9 cellular contexts compared by ENCODE assay signal in genomic region chr1:209601809-209602657, GRCh38. TPM values are rescaled to one million over a fixed set of nuclear protein-coding genes. Genes with fewer than 3 reads are reported as not detected.
DNase-seq lines count a peak whose midpoint lies in the region; ATAC-seq and TF ChIP-seq lines count a peak whose summit lies in the region.
"Had no signal": no experiment of that assay in that cellular context is flagged by ENCODE, and none has a peak within 500 bp of the region (broad histone marks: within the 10 kb centered on the region; RNA-seq: fewer than 3 reads in every experiment).

No MANE protein-coding gene starts in this region.

- H3K4me1 ChIP-seq in CD4-positive, alpha-beta memory T cell (ENCODE audit: insufficient read depth, low read length), result no peaks in the 10 kb centered on the region
- H3K4me1 ChIP-seq in esophagus muscularis mucosa, result no peaks in the 10 kb centered on the region

- no peaks in the 10 kb centered on the region for H3K27me3 ChIP-seq in CD4-positive, alpha-beta memory T cell (ENCODE audit: insufficient read depth, low read length)
- H3K27me3 ChIP-seq in esophagus muscularis mucosa, result no peaks in the 10 kb centered on the region

- ATAC-seq in GM19035 (IDR thresholded peaks at IDR 0.05; ENCODE audit: unreplicated experiment), result peak; percentile 59
- no peak for ATAC-seq in GM21367 (IDR thresholded peaks at IDR 0.05; ENCODE audit: unreplicated experiment)

- no peak overlapping the region for H3K4me3 ChIP-seq in CD4-positive, alpha-beta memory T cell (ENCODE audit: low read length in 2 of 2)
- H3K4me3 ChIP-seq in WI38 (ENCODE audit: low read depth, low read length) (no peak overlapping the region), esophagus muscularis mucosa (no peak overlapping the region)

- CTCF ChIA-PET in CD4-positive, alpha-beta memory T cell (lab: Charles Lee; ENCODE audit: partially characterized antibody), result interaction anchor here (0.6 to 2.8 kb wide), 10 partner anchors 8 to 221 kb away, joined by 3 to 30 read pairs (median 3); no protein-coding TSS in a partner anchor

- POLR2A ChIA-PET in CD4-positive, alpha-beta memory T cell (lab: Charles Lee; ENCODE audit: partially characterized antibody), result interaction anchor here (1.0 kb wide), 1 partner anchor 168 kb away, joined by 3 read pairs; no protein-coding TSS in a partner anchor

- DNase-seq in CD4-positive, alpha-beta memory T cell, result peak in 4 of 5 donors; percentile 18 to 35 (median 30)
- peak; percentile 56 for DNase-seq in MV-4-11 (lab: John Stamatoyannopoulos, UW)
- no peak for DNase-seq in esophagus muscularis mucosa (ENCODE audit: extremely low spot score)
- no peak for DNase-seq in NCI-H146 treated with DMSO at 0.1 percent for 48 hours (lab: John Stamatoyannopoulos, UW; ENCODE audit: unreplicated experiment)

- TF ChIP-seq EP300 in esophagus muscularis mucosa (IDR thresholded peaks at IDR 0.05), result no peak

- H3K27ac ChIP-seq in CD4-positive, alpha-beta memory T cell (ENCODE audit: low read depth, low read length), result no peak overlapping the region
- H3K27ac ChIP-seq in esophagus muscularis mucosa (replicated peaks in 1 of 4), result no peak overlapping the region

- H3K9me3 ChIP-seq in CD4-positive, alpha-beta memory T cell (ENCODE audit: control insufficient read depth in 1 of 2, low read length in 2 of 2), result no peaks in the 10 kb centered on the region
- no peaks in the 10 kb centered on the region for H3K9me3 ChIP-seq in esophagus muscularis mucosa

- H3K36me3 ChIP-seq in CD4-positive, alpha-beta memory T cell (ENCODE audit: insufficient read depth, low read length), result no peaks in the 10 kb centered on the region
- no peaks in the 10 kb centered on the region for H3K36me3 ChIP-seq in esophagus muscularis mucosa

- TF ChIP-seq CTCF in WI38 (IDR thresholded peaks at IDR 0.05; ENCODE audit: low read depth, low read length) (peak; percentile 67), esophagus muscularis mucosa (IDR thresholded peaks at IDR 0.05) (peak; percentile 51 to 63 (median 58)), nephron (IDR thresholded peaks at IDR 0.05; ENCODE audit: unreplicated experiment in 3 of 3) (peak; percentile 60 to 72 (median 66))

- no peaks in the 10 kb centered on the region for H3K9me3 Mint-ChIP-seq in CD4-positive, alpha-beta memory T cell
- no peaks in the 10 kb centered on the region for H3K9me3 Mint-ChIP-seq in nephron
- H3K9me3 Mint-ChIP-seq: immature natural killer cell had no signal

- peaks cover 0 to 2% (median under 1%) of the 10 kb centered on the region in 4 donors for H3K4me1 Mint-ChIP-seq in CD4-positive, alpha-beta memory T cell
- H3K4me1 Mint-ChIP-seq in nephron, result peaks cover 2% of the 10 kb centered on the region

- no peak for TF ChIP-seq POLR2A in esophagus muscularis mucosa (IDR thresholded peaks at IDR 0.05; ENCODE audit: low read depth)

- H3K4me3 Mint-ChIP-seq in CD4-positive, alpha-beta memory T cell, result no peak overlapping the region
- no peak overlapping the region for H3K4me3 Mint-ChIP-seq in nephron
- H3K4me3 Mint-ChIP-seq: immature natural killer cell had no signal

- H3K27ac Mint-ChIP-seq in CD4-positive, alpha-beta memory T cell, result no peak overlapping the region
- H3K27ac Mint-ChIP-seq in nephron, result no peak overlapping the region
- H3K27ac Mint-ChIP-seq: immature natural killer cell had no signal

- intact Hi-C loops in CD4-positive, alpha-beta memory T cell (cut with micrococcal nuclease), result loop anchor here (1.0 to 10.0 kb wide), 3 partner anchors 91 to 225 kb away; partner anchors contain the start of gene UTP25
- intact Hi-C loops in esophagus muscularis mucosa (cut with DNase I), result no loop called here

- WGBS in esophagus muscularis mucosa, result 56% methylated on average over 6 of the region's 6 CpGs

- peaks cover 1 to 9% of the 10 kb centered on the region in 2 donors for H3K27me3 Mint-ChIP-seq in CD4-positive, alpha-beta memory T cell
- no peaks in the 10 kb centered on the region for H3K27me3 Mint-ChIP-seq in nephron (ENCODE audit: low read depth)

- H3K36me3 Mint-ChIP-seq in CD4-positive, alpha-beta memory T cell, result no peaks in the 10 kb centered on the region
- H3K36me3 Mint-ChIP-seq in nephron (ENCODE audit: low read depth), result no peaks in the 10 kb centered on the region
- H3K36me3 Mint-ChIP-seq: immature natural killer cell had no signal

RNA-seq across cellular contexts. Expression of gene CAMK1G, which starts 18.5 kb away (rescaled TPM):
- not detected for total RNA-seq in CD4-positive, alpha-beta memory T cell
- polyA plus RNA-seq in CD4-positive, alpha-beta memory T cell, result not detected
- under 1 TPM; 0.13 to 0.83 (median 0.26) TPM for total RNA-seq in esophagus muscularis mucosa
- polyA plus RNA-seq: immature natural killer cell had no signal

RNA-seq across cellular contexts. Expression of gene LAMB3, which starts 50.2 kb away (rescaled TPM):
- total RNA-seq in CD4-positive, alpha-beta memory T cell, result under 1 TPM; 0.38 to 0.69 TPM
- under 1 TPM in 1 of 2 donors, not detected in 1; 0.18 TPM for polyA plus RNA-seq in CD4-positive, alpha-beta memory T cell
- 1 to 10 TPM in 1 of 4 donors, under 1 TPM in 3; 0.17 to 1.0 (median 0.52) TPM for total RNA-seq in esophagus muscularis mucosa

Comparison
In these comparisons a context has a peak if more than half of its experiments do, and no peak if none do; other contexts are left out.
1. DNase-seq: peak in CD4-positive, alpha-beta memory T cell (4 of 5) and MV-4-11 (single experiment); none in esophagus muscularis mucosa (single experiment) and NCI-H146 treated with DMSO at 0.1 percent for 48 hours (single experiment).
2. Peak in every context shown above with its lines, with median percentiles within 50 percentile points of each other: CTCF ChIP-seq.